ENCODE assay signal across 12 cellular contexts in the genomic region with DNA sequence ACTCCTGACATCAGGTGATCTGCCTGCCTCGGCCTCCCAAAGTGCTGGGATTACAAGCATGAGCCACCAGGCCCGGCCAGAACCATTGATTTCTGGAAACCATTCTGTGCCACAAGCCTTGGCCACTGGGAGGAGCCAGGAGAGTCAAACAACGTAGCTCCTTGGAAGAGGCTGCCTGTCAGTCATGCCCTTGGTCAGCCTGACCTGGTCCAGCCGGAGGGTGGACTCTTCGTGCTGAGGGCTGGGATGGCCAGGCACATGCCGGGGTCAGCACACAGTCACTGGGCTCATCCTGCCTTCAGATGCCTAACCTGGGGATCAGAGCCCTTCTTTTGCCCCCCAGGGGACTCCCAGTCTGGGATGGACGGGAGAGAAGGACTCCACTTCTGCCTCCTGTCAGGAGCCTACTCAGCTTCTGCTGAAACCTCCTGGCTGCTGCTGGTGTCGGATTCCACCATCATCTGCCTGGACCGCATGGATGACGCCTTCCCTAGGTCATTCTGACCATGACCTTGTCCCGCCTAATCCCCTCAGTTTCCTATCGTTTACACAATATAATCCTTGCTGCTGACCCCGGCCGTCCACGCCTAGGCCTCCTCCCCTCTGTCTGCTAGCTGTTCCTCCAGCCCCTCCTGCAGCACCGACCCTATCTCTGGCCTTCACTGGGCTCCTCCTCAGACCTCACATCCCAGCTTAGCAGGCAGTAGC. TPM values are rescaled to one million over a fixed set of nuclear protein-coding genes. Genes with fewer than 3 reads are reported as not detected.
DNase-seq lines count a peak whose midpoint lies in the region; ATAC-seq and TF ChIP-seq lines count a peak whose summit lies in the region.
"Had no signal": no experiment of that assay in that cellular context is flagged by ENCODE, and none has a peak within 500 bp of the region (broad histone marks: within the 10 kb centered on the region; RNA-seq: fewer than 3 reads in every experiment).

No MANE protein-coding gene starts in this region.

- H3K9me3 ChIP-seq in NT2/D1 (ENCODE audit: insufficient read depth, low read length) (peaks cover 11% of the 10 kb centered on the region), Karpas-422 (ENCODE audit: low read length) (0 out of 2 replicates have a peak, but pooled peaks cover 3% of the 10 kb centered on the region)

- no peak overlapping the region for H2AFZ ChIP-seq in Karpas-422 (ENCODE audit: low read length)

- no peaks in the 10 kb centered on the region for H3K9me2 ChIP-seq in Karpas-422 (replicated peaks; ENCODE audit: insufficient read depth, low read length)

- no peaks in the 10 kb centered on the region for H3K79me2 ChIP-seq in Karpas-422 (ENCODE audit: low read length)

- H3K36me3 ChIP-seq in NT2/D1 (ENCODE audit: insufficient read depth, insufficient read length, low read length): no peaks in the 10 kb centered on the region
- H3K36me3 ChIP-seq in Karpas-422 (ENCODE audit: insufficient read depth, low read length): no peaks in the 10 kb centered on the region

- no peak for ATAC-seq in GM18511 (IDR thresholded peaks at IDR 0.05; ENCODE audit: unreplicated experiment)
- ATAC-seq: esophagus mucosa had no signal

- peaks cover 3% of the 10 kb centered on the region for H3K36me3 Mint-ChIP-seq in neural crest cell (ENCODE audit: low read depth)

- no peak overlapping the region for H3K4me3 Mint-ChIP-seq in neural crest cell

- no peak overlapping the region for H3K27ac ChIP-seq in Karpas-422 (ENCODE audit: low read length)

- no peaks in the 10 kb centered on the region for H4K20me1 ChIP-seq in Karpas-422 (ENCODE audit: insufficient read depth, low read depth, low read length)

- H3K4me3 ChIP-seq in NT2/D1 (ENCODE audit: insufficient read length, low read depth): no peak overlapping the region
- H3K4me3 ChIP-seq in Karpas-422 (ENCODE audit: low read length): no peak overlapping the region

- H3K4me1 Mint-ChIP-seq in neural crest cell: peaks cover 22% of the 10 kb centered on the region

- H3K27me3 ChIP-seq in NT2/D1 (ENCODE audit: insufficient read depth, insufficient read length) (peaks cover 8% of the 10 kb centered on the region), Karpas-422 (ENCODE audit: low read length) (no peaks in the 10 kb centered on the region)

- no peak overlapping the region for H3K27ac Mint-ChIP-seq in neural crest cell (ENCODE audit: unreplicated experiment)

- H3K4me1 ChIP-seq in NT2/D1 (ENCODE audit: insufficient read depth, insufficient read length): peaks cover 9% of the 10 kb centered on the region
- H3K4me1 ChIP-seq in Karpas-422 (ENCODE audit: low read length): no peaks in the 10 kb centered on the region

- H3K4me2 ChIP-seq in Karpas-422 (ENCODE audit: low read depth, low read length, poor library complexity, severe bottlenecking): no peak overlapping the region

- peaks cover 4% of the 10 kb centered on the region for H3K9me3 Mint-ChIP-seq in neural crest cell

- TF ChIP-seq CTCF in AG09319 (IDR thresholded peaks at IDR 0.05; ENCODE audit: low read depth, low read length): peak; percentile 11
- TF ChIP-seq CTCF in neural crest cell (conservative IDR thresholded peaks at IDR 0.05): peak; percentile 17

- H3K9ac ChIP-seq in NT2/D1 (ENCODE audit: insufficient read length, low read depth) (peak overlapping the region; percentile 10), Karpas-422 (ENCODE audit: low read length) (no peak overlapping the region)

- H3K27me3 Mint-ChIP-seq in neural crest cell (ENCODE audit: low read depth): no peaks in the 10 kb centered on the region

- no peak for DNase-seq in AG09319 (ENCODE audit: extremely low read depth, low read depth)
- DNase-seq in NT2/D1 (ENCODE audit: low read depth, low spot score): no peak
- peak; percentile 14 for DNase-seq in dermis blood vessel endothelial cell
- DNase-seq in neural crest cell (ENCODE audit: low read depth, low spot score): no peak
- no peak for DNase-seq in activated CD4-positive, CD25-positive, alpha-beta regulatory T cell treated with anti-CD3 and anti-CD28 coated beads, Interleukin-2, amount 50 U/mL, for 72 hours
- DNase-seq in Karpas-422: no peak
- no peak for DNase-seq in activated CD4-positive, alpha-beta T cell treated with anti-CD3 and anti-CD28 coated beads for 4 hours
- DNase-seq: NCI-H1417 treated with DMSO at 0.1 percent for 48 hours had no signal

RNA-seq across cellular contexts. Expression of a gene that starts 30.4 kb away (rescaled TPM):
- total RNA-seq in dermis blood vessel endothelial cell (not detected in 2 replicates), neural crest cell (not detected in 2 replicates)
- total RNA-seq in Karpas-422 (2014; rRNA removed; shearing (Covaris generic); ENCODE audit: low replicate concordance): not detected in 2 replicates
- total RNA-seq: bronchial epithelial cell, esophagus mucosa, H4 had no signal

RNA-seq across cellular contexts. Expression of a gene that starts 49.0 kb away (rescaled TPM):
- total RNA-seq in dermis blood vessel endothelial cell (0.70 and 3.2 TPM in 2 replicates), neural crest cell (1.7 and 2.3 TPM in 2 replicates)
- total RNA-seq in Karpas-422 (2014; rRNA removed; shearing (Covaris generic); ENCODE audit: low replicate concordance): not detected in 2 replicates
